8 cellular contexts compared by ENCODE assay signal in the genomic region with DNA sequence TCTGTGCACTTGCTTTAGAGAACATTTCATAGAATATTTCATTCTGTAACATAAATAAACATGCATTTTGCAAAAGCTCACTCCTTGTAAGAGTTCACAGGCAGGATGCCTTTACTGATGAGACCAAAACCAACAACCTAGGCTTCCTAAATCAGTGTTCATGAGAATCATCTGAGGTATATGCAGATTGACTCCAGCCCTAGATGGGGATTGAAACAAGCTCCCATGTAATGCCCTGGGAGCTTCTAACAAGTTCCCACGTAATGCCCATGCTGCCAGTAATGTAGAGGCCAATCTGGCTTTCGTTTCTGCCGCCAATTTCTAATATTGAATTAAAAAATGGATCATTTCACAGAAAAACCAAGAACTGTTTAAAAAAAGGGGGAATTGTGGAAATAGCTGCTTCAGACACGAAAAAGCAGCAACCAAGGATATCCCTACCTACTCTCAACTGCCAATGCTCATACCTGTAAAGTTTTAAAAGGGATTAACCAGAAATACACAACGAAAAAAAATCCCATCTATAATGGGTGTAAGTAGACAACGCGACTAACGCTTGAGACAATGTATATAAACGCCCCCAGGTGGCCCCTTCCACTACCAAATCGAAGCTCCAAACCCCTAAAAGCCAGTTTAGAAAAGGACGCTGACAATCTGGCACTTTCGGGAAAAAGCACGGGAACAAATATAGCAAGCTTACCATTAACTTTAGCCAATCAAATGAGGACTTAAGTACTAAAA.
DNase-seq lines count a peak whose midpoint lies in the region; ATAC-seq, FAIRE-seq and TF ChIP-seq lines count a peak whose summit lies in the region.

No MANE protein-coding gene starts in this region.

- ATAC-seq in GM19455 (IDR thresholded peaks at IDR 0.05; ENCODE audit: unreplicated experiment) (no peak), GM21737 (IDR thresholded peaks at IDR 0.05; ENCODE audit: unreplicated experiment) (no peak)

- TF ChIP-seq POLR2A in H54 (IDR thresholded peaks at IDR 0.05; ENCODE audit: low read depth, low read length) = no peak

- no peak for FAIRE-seq in H54 (lab: Jason Lieb, UNC)

- peak; percentile 56 for DNase-seq in activated CD4-positive, alpha-beta T cell treated with anti-CD3 and anti-CD28 coated beads for 48 hours
- no peak for DNase-seq in activated CD4-positive, alpha-beta T cell treated with anti-CD3 and anti-CD28 coated beads, Interleukin-2, amount 50 U/mL, for 1 hour
- DNase-seq in NCI-H345 treated with DMSO at 0.1 percent for 48 hours (lab: John Stamatoyannopoulos, UW; ENCODE audit: unreplicated experiment) (peak; percentile 12), dermis blood vessel endothelial cell (peak; percentile 43), H54 (ENCODE audit: insufficient read length, low spot score) (no peak)

- peak overlapping the region in 5 of 7 experiments; percentile 32 to 56 (median 45) for H3K4me3 ChIP-seq in skin epidermis

- H3K27ac ChIP-seq in skin epidermis = peak overlapping the region in 3 of 21 experiments; percentile 68 to 81 (median 78)

Comparison
In these comparisons a context has a peak if more than half of its experiments do, and no peak if none do; other contexts are left out.
1. DNase-seq: peak in activated CD4-positive, alpha-beta T cell treated with anti-CD3 and anti-CD28 coated beads for 48 hours (single experiment), NCI-H345 treated with DMSO at 0.1 percent for 48 hours (single experiment) and dermis blood vessel endothelial cell (single experiment); none in activated CD4-positive, alpha-beta T cell treated with anti-CD3 and anti-CD28 coated beads, Interleukin-2, amount 50 U/mL, for 1 hour (single experiment) and H54 (single experiment).